1 cellular context compared by ENCODE assay signal in the genomic region with DNA sequence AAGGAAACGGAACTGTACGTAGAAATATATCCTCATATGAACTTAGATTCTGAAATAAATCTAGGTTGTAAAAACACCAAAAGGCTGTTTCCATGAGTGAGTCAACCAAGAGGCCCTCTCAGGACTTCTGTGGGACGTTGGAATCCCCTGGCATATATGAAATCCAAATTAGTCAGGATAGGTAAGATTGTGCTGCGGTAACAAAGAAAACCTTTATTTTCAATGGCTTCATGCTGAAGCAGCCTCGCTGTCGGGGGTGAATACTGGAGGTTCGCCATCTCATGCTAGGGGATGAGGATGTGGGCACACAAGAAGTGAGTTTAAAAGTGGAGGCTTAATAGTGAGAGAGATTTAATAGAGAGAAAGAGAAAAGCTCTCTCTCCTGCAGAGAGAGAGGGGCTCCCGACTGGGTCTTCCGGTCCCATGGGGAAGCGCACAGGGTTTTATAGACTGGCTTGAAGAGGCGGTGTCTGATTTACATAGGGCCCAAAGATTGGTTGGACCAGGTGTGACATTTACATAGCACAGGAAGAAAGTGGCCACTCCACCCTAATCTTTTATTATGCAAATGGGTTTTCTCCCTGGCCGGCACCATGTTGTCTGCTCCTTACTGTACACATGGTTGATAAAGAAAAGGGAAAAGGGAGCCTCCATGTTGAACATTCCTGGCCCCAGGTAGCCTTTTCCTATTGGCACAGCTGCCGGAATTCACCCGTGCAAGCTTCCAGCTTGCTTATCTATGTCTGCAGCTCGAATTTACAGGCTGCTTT.
TF ChIP-seq lines count a peak whose summit lies in the region.

No MANE protein-coding gene starts in this region.

TF ChIP-seq in GM23338, 12 proteins besides CTCF, POLR2A, EP300 and RAD21 (continued from another document):
- TF ChIP-seq, protein P1, sequence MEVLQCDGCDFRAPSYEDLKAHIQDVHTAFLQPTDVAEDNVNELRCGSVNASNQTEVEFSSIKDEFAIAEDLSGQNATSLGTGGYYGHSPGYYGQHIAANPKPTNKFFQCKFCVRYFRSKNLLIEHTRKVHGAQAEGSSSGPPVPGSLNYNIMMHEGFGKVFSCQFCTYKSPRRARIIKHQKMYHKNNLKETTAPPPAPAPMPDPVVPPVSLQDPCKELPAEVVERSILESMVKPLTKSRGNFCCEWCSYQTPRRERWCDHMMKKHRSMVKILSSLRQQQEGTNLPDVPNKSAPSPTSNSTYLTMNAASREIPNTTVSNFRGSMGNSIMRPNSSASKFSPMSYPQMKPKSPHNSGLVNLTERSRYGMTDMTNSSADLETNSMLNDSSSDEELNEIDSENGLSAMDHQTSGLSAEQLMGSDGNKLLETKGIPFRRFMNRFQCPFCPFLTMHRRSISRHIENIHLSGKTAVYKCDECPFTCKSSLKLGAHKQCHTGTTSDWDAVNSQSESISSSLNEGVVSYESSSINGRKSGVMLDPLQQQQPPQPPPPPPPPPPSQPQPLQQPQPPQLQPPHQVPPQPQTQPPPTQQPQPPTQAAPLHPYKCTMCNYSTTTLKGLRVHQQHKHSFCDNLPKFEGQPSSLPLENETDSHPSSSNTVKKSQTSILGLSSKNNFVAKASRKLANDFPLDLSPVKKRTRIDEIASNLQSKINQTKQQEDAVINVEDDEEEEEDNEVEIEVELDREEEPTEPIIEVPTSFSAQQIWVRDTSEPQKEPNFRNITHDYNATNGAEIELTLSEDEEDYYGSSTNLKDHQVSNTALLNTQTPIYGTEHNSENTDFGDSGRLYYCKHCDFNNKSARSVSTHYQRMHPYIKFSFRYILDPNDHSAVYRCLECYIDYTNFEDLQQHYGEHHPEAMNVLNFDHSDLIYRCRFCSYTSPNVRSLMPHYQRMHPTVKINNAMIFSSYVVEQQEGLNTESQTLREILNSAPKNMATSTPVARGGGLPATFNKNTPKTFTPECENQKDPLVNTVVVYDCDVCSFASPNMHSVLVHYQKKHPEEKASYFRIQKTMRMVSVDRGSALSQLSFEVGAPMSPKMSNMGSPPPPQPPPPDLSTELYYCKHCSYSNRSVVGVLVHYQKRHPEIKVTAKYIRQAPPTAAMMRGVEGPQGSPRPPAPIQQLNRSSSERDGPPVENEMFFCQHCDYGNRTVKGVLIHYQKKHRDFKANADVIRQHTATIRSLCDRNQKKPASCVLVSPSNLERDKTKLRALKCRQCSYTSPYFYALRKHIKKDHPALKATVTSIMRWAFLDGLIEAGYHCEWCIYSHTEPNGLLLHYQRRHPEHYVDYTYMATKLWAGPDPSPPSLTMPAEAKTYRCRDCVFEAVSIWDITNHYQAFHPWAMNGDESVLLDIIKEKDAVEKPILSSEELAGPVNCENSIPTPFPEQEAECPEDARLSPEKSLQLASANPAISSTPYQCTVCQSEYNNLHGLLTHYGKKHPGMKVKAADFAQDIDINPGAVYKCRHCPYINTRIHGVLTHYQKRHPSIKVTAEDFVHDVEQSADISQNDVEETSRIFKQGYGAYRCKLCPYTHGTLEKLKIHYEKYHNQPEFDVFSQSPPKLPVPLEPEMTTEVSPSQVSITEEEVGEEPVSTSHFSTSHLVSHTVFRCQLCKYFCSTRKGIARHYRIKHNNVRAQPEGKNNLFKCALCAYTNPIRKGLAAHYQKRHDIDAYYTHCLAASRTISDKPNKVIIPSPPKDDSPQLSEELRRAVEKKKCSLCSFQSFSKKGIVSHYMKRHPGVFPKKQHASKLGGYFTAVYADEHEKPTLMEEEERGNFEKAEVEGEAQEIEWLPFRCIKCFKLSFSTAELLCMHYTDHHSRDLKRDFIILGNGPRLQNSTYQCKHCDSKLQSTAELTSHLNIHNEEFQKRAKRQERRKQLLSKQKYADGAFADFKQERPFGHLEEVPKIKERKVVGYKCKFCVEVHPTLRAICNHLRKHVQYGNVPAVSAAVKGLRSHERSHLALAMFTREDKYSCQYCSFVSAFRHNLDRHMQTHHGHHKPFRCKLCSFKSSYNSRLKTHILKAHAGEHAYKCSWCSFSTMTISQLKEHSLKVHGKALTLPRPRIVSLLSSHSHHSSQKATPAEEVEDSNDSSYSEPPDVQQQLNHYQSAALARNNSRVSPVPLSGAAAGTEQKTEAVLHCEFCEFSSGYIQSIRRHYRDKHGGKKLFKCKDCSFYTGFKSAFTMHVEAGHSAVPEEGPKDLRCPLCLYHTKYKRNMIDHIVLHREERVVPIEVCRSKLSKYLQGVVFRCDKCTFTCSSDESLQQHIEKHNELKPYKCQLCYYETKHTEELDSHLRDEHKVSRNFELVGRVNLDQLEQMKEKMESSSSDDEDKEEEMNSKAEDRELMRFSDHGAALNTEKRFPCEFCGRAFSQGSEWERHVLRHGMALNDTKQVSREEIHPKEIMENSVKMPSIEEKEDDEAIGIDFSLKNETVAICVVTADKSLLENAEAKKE (CRISPR knock-in tag; IDR thresholded peaks at IDR 0.05) = no peak
- TF ChIP-seq, protein P2, sequence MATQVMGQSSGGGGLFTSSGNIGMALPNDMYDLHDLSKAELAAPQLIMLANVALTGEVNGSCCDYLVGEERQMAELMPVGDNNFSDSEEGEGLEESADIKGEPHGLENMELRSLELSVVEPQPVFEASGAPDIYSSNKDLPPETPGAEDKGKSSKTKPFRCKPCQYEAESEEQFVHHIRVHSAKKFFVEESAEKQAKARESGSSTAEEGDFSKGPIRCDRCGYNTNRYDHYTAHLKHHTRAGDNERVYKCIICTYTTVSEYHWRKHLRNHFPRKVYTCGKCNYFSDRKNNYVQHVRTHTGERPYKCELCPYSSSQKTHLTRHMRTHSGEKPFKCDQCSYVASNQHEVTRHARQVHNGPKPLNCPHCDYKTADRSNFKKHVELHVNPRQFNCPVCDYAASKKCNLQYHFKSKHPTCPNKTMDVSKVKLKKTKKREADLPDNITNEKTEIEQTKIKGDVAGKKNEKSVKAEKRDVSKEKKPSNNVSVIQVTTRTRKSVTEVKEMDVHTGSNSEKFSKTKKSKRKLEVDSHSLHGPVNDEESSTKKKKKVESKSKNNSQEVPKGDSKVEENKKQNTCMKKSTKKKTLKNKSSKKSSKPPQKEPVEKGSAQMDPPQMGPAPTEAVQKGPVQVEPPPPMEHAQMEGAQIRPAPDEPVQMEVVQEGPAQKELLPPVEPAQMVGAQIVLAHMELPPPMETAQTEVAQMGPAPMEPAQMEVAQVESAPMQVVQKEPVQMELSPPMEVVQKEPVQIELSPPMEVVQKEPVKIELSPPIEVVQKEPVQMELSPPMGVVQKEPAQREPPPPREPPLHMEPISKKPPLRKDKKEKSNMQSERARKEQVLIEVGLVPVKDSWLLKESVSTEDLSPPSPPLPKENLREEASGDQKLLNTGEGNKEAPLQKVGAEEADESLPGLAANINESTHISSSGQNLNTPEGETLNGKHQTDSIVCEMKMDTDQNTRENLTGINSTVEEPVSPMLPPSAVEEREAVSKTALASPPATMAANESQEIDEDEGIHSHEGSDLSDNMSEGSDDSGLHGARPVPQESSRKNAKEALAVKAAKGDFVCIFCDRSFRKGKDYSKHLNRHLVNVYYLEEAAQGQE (IDR thresholded peaks at IDR 0.05; ENCODE audit: unreplicated experiment) = no peak
- no peak for TF ChIP-seq EZH2 (IDR thresholded peaks at IDR 0.05; ENCODE audit: low read depth, unreplicated experiment)
- TF ChIP-seq POLR2AphosphoS5 (IDR thresholded peaks at IDR 0.05; ENCODE audit: low read depth) = no peak
- TF ChIP-seq ZNF114 (CRISPR knock-in tag; IDR thresholded peaks at IDR 0.05) = no peak
- TF ChIP-seq ZNF331 (CRISPR knock-in tag; IDR thresholded peaks at IDR 0.05; ENCODE audit: low read depth) = no peak
- no peak for TF ChIP-seq NANOG (IDR thresholded peaks at IDR 0.05; ENCODE audit: borderline replicate concordance)
- no peak for TF ChIP-seq CREB1 (CRISPR knock-in tag; IDR thresholded peaks at IDR 0.05; ENCODE audit: low read depth)
